In the genomic region with DNA sequence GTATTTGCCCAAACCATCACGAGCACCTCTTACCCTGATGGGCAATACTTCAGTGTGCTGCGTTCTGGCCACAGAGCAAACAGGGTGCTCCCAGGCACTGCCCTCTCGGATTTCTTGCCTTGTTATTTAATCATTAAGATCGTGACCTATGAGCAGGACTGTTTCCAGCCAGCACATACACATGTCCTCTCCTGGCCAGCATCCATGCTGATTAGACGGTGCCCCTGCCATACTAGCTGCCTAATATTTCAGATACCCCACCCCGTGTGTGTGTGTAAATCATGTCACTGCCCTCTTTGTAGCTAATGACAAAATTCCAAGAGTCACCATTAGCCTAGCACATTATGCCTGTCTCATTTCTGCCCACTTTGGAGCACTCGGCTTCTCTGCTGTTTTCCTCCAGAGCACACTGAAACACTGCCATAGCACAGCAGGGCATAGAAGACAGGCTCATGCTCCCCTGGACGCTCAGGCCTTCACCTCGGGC, we compare ENCODE assay signal across 8 cellular contexts. TPM values are rescaled to one million over a fixed set of nuclear protein-coding genes. Genes with fewer than 3 reads are reported as not detected.
DNase-seq lines count a peak whose midpoint lies in the region; ATAC-seq and TF ChIP-seq lines count a peak whose summit lies in the region.

No MANE protein-coding gene starts in this region.

- H3K4me1 ChIP-seq in HUES64 (ENCODE audit: insufficient read depth, low read length), result 0 out of 2 replicates have a peak, but pooled peaks cover 4% of the 10 kb centered on the region
- no peaks in the 10 kb centered on the region for H3K4me1 ChIP-seq in breast epithelium

- H3K27ac Mint-ChIP-seq in mesothelial cell of epicardium, result peak overlapping the region; percentile 98

- H3K36me3 ChIP-seq in HUES64 (ENCODE audit: insufficient read depth, low read length), result no peaks in the 10 kb centered on the region; the same call in 1 of the 2 replicates
- H3K36me3 ChIP-seq in breast epithelium, result no peaks in the 10 kb centered on the region

- DNase-seq in AG08395 (ENCODE audit: low spot score), result peak; percentile 16
- DNase-seq in breast epithelium (ENCODE audit: low spot score in 2 of 2), result no peak
- DNase-seq in mesothelial cell of epicardium (ENCODE audit: low spot score in 2 of 2, unreplicated experiment in 2 of 2), result no peak
- DNase-seq in nucleus accumbens (lab: John Stamatoyannopoulos, UW), result no peak
- DNase-seq in OCI-M2 (lab: John Stamatoyannopoulos, UW; ENCODE audit: unreplicated experiment), result no peak

- H3K4me3 ChIP-seq in HUES64 (ENCODE audit: low read length) (peak overlapping the region; percentile 84), breast epithelium (peak overlapping the region; percentile 93 to 98 (median 94))

- H3K9me3 ChIP-seq in HUES64 (ENCODE audit: insufficient read depth, low read depth, low read length), result no peaks in the 10 kb centered on the region
- no peaks in the 10 kb centered on the region for H3K9me3 ChIP-seq in breast epithelium

- intact Hi-C loops in breast epithelium (cut with DNase I; ENCODE audit: low total_unique reads), result no loop called here

- H3K9ac ChIP-seq in HUES64 (ENCODE audit: low read depth, low read length), result peak overlapping the region; percentile 97

- H3K27me3 Mint-ChIP-seq in mesothelial cell of epicardium (ENCODE audit: low read depth), result no peaks in the 10 kb centered on the region

- no peak for TF ChIP-seq POLR2A in breast epithelium (IDR thresholded peaks at IDR 0.05)

- TF ChIP-seq CTCF in breast epithelium (IDR thresholded peaks at IDR 0.05) (no peak), mesothelial cell of epicardium (IDR thresholded peaks at IDR 0.05; ENCODE audit: unreplicated experiment) (no peak)

- ATAC-seq in GM19455 (IDR thresholded peaks at IDR 0.05; ENCODE audit: unreplicated experiment) (no peak), GM21447 (IDR thresholded peaks at IDR 0.05; ENCODE audit: unreplicated experiment) (no peak)

- 40% methylated on average over 9 of the region's 9 CpGs for WGBS in HUES64

- H3K9me3 Mint-ChIP-seq in mesothelial cell of epicardium, result no peaks in the 10 kb centered on the region

- H3K4me1 Mint-ChIP-seq in mesothelial cell of epicardium, result peaks cover 11% of the 10 kb centered on the region

- H3K27ac ChIP-seq in HUES64 (ENCODE audit: low read depth, low read length) (no peak overlapping the region; the same call in 1 of the 2 replicates), breast epithelium (peak overlapping the region; percentile 92 to 95)

- no peaks in the 10 kb centered on the region for H3K36me3 Mint-ChIP-seq in mesothelial cell of epicardium

- H3K27me3 ChIP-seq in HUES64 (ENCODE audit: insufficient read depth, low read length) (no peaks in the 10 kb centered on the region), breast epithelium (no peaks in the 10 kb centered on the region)

- H3K4me3 Mint-ChIP-seq in mesothelial cell of epicardium, result peak overlapping the region; percentile 94

RNA-seq across cellular contexts. Expression of a gene that starts 1.0 kb away (rescaled TPM):
- 3.0 TPM for polyA plus RNA-seq in HUES64 (2013, experiment 1 of 2)
- 4.1 TPM for polyA plus RNA-seq in HUES64 (2013, experiment 2 of 2)
- total RNA-seq in breast epithelium (1 to 10 TPM in 2 of 3 donors, not detected in 1; 2.0 to 3.8 TPM), mesothelial cell of epicardium (4.5 to 6.2 TPM (median 4.6 TPM) in 3 replicates)
